Comparison of ENCODE assay signal across 18 cellular contexts in genomic region chr1:230487773-230488428, GRCh38.
DNase-seq lines count a peak whose midpoint lies in the region; ATAC-seq, FAIRE-seq and TF ChIP-seq lines count a peak whose summit lies in the region.
"Had no signal": no experiment of that assay in that cellular context is flagged by ENCODE, and none has a peak within 500 bp of the region (broad histone marks: within the 10 kb centered on the region; RNA-seq: fewer than 3 reads in every experiment).

No MANE protein-coding gene starts in this region.

- intact Hi-C loops in Right ventricle myocardium superior (cut with DNase I) (no loop called here), body of pancreas (cut with DNase I) (no loop called here), pancreas (cut with DNase I) (no loop called here)

- TF ChIP-seq CTCF in right atrium auricular region (IDR thresholded peaks at IDR 0.05) = no peak
- TF ChIP-seq CTCF in body of pancreas (IDR thresholded peaks at IDR 0.05) = peak in 3 of 7 experiments; percentile 14 to 38 (median 28)
- no peak for TF ChIP-seq CTCF in pancreas (IDR thresholded peaks at IDR 0.05)

- TF ChIP-seq POLR2A in body of pancreas (IDR thresholded peaks at IDR 0.05) = peak in 2 of 3 donors; percentile 49 to 68

- CTCF ChIA-PET in HEK293T (lab: Yijun Ruan, JAX) = no interaction called here

- no peak overlapping the region for H3K4me3 ChIP-seq in right atrium auricular region
- no peak overlapping the region for H3K4me3 ChIP-seq in body of pancreas
- H3K4me3 ChIP-seq in pancreas = no peak overlapping the region
- H3K4me3 ChIP-seq: BLaER1 treated with 17β-estradiol and CSF1 and Interleukin-3, amounts not matched to agents 10 nM and 100 nM had no signal

- FAIRE-seq in pancreas (lab: Jason Lieb, UNC) = no peak

- POLR2A ChIA-PET in HEK293T (lab: Yijun Ruan, JAX) = no interaction called here

- no peak for DNase-seq in Right ventricle myocardium superior
- no peak for DNase-seq in right atrium auricular region (ENCODE audit: low spot score)
- DNase-seq in NCI-H2107 treated with DMSO at 0.1 percent for 48 hours (lab: John Stamatoyannopoulos, UW; ENCODE audit: unreplicated experiment) = peak; percentile 31
- DNase-seq in body of pancreas = peak; percentile 37 to 88 (median 62)
- DNase-seq in pancreas = peak in 4 of 6 donors; percentile 52 to 73 (median 70)
- DNase-seq in NCI-H748 (lab: John Stamatoyannopoulos, UW; ENCODE audit: unreplicated experiment) = no peak
- DNase-seq in HEK293T (ENCODE audit: extremely low spot score) = no peak
- no peak for DNase-seq in activated CD8-positive, alpha-beta memory T cell treated with anti-CD3 and anti-CD28 coated beads, Interleukin-2, amount 50 U/mL, for 48 hours
- DNase-seq: Calu3; CD8-positive, alpha-beta T cell; DMS79 treated with DMSO at 0.1 percent for 48 hours; GF-D8; GOT3; H7; IMR-90 had no signal

- no peaks in the 10 kb centered on the region for H3K9me3 ChIP-seq in right atrium auricular region
- H3K9me3 ChIP-seq in body of pancreas = no peaks in the 10 kb centered on the region
- H3K9me3 ChIP-seq in pancreas = no peaks in the 10 kb centered on the region
- H3K9me3 ChIP-seq: BLaER1 treated with 17β-estradiol and CSF1 and Interleukin-3, amounts not matched to agents 10 nM and 100 nM had no signal

- no peaks in the 10 kb centered on the region for H3K27me3 ChIP-seq in right atrium auricular region
- no peaks in the 10 kb centered on the region for H3K27me3 ChIP-seq in body of pancreas
- no peaks in the 10 kb centered on the region for H3K27me3 ChIP-seq in pancreas
- H3K27me3 ChIP-seq: BLaER1 treated with 17β-estradiol and CSF1 and Interleukin-3, amounts not matched to agents 10 nM and 100 nM had no signal

- H3K4me1 ChIP-seq in right atrium auricular region (no peaks in the 10 kb centered on the region), body of pancreas (peaks cover 20% of the 10 kb centered on the region), pancreas (peaks cover 14 to 23% (median 16%) of the 10 kb centered on the region in 3 donors)
- H3K4me1 ChIP-seq: BLaER1 treated with 17β-estradiol and CSF1 and Interleukin-3, amounts not matched to agents 10 nM and 100 nM had no signal

- 33 to 42% methylated on average over 4 of the region's 4 CpGs for WGBS in body of pancreas, 2 donors
- 27 to 28% methylated on average over 4 of the region's 4 CpGs for WGBS in pancreas, 2 donors

- H3K36me3 ChIP-seq in right atrium auricular region (no peaks in the 10 kb centered on the region), body of pancreas (replicated peaks in 1 of 2; ENCODE audit: insufficient read depth in 1 of 2, low read depth in 2 of 2) (no peaks in the 10 kb centered on the region), pancreas (no peaks in the 10 kb centered on the region)
- H3K36me3 ChIP-seq: BLaER1 treated with 17β-estradiol and CSF1 and Interleukin-3, amounts not matched to agents 10 nM and 100 nM had no signal

- ATAC-seq in Right ventricle myocardium superior (ENCODE audit: poor library complexity) (peak; percentile 15), body of pancreas (peak; percentile 98), pancreas (peak; percentile 95 to 98 (median 96))
- ATAC-seq: CD8-positive, alpha-beta T cell; HCT116 had no signal

- no peak overlapping the region for H3K27ac ChIP-seq in right atrium auricular region
- peak overlapping the region in 3 of 4 donors; percentile 50 to 62 (median 59) for H3K27ac ChIP-seq in body of pancreas
- H3K27ac ChIP-seq in pancreas = peak overlapping the region in 3 of 4 donors; percentile 20 to 58 (median 58)
- H3K27ac ChIP-seq: BLaER1 treated with 17β-estradiol and CSF1 and Interleukin-3, amounts not matched to agents 10 nM and 100 nM; HL-60 had no signal

TF ChIP-seq in HEK293T, 16 proteins besides CTCF, POLR2A, EP300 and RAD21:
- no peak for TF ChIP-seq FOXK2 (IDR thresholded peaks at IDR 0.05)
- TF ChIP-seq ARNT (IDR thresholded peaks at IDR 0.05) = no peak

Comparison
In these comparisons a context has a peak if more than half of its experiments do, and no peak if none do; other contexts are left out.
1. ATAC-seq: peak in every context shown above with its lines; median percentile 98 in body of pancreas; 96 in pancreas; 15 in Right ventricle myocardium superior.
2. DNase-seq: peak in NCI-H2107 treated with DMSO at 0.1 percent for 48 hours (single experiment), body of pancreas (4 of 4) and pancreas (4 of 6); none in Right ventricle myocardium superior (single experiment), right atrium auricular region (single experiment), NCI-H748 (single experiment), HEK293T (single experiment) and activated CD8-positive, alpha-beta memory T cell treated with anti-CD3 and anti-CD28 coated beads, Interleukin-2, amount 50 U/mL, for 48 hours (single experiment).
3. H3K27ac ChIP-seq: peak in body of pancreas (3 of 4) and pancreas (3 of 4); none in right atrium auricular region (0 of 2).